In the genomic region with DNA sequence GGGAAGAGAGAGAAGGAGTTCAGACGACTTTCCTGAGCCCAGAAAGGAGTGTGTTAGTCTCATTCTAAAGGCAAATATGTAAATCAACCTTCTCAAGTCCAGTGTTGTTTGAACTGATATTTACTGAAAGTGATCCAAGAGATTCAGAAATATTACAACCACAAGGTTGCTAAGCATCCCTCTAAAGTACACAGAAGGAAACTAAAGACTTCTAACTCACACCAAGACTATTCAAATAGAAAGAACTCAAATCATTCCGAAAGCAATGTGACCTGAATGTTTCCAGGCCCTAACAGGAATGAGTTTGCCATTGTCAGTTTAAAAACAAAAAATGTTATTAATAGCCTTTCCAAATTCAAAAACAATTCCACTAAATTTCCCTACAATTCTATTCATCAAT, we compare ENCODE assay signal across 1 cellular context.
TF ChIP-seq lines count a peak whose summit lies in the region.

No MANE protein-coding gene starts in this region.

TF ChIP-seq in H1, 55 proteins besides CTCF, POLR2A, EP300 and RAD21 (continued from another document):
- TF ChIP-seq, protein P1, sequence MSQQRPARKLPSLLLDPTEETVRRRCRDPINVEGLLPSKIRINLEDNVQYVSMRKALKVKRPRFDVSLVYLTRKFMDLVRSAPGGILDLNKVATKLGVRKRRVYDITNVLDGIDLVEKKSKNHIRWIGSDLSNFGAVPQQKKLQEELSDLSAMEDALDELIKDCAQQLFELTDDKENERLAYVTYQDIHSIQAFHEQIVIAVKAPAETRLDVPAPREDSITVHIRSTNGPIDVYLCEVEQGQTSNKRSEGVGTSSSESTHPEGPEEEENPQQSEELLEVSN (IDR thresholded peaks at IDR 0.05) = no peak
- TF ChIP-seq TAF7 (optimal IDR thresholded peaks at IDR 0.05; ENCODE audit: borderline replicate concordance, low read depth, low read length) (no peak), POU5F1 (IDR thresholded peaks at IDR 0.05; ENCODE audit: low read depth, low read length) (no peak), CTBP2 (IDR thresholded peaks at IDR 0.05; ENCODE audit: borderline replicate concordance, insufficient read depth, insufficient read length, low read length) (no peak), BACH1 (IDR thresholded peaks at IDR 0.05; ENCODE audit: low read length) (no peak)
- TF ChIP-seq, protein P2, sequence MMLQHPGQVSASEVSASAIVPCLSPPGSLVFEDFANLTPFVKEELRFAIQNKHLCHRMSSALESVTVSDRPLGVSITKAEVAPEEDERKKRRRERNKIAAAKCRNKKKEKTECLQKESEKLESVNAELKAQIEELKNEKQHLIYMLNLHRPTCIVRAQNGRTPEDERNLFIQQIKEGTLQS (IDR thresholded peaks at IDR 0.05; ENCODE audit: insufficient read depth, low read depth, low read length) = no peak
TF ChIP-seq in H1: peak in this region for 0.
